ENCODE assay signal across 1 cellular context in the genomic region with DNA sequence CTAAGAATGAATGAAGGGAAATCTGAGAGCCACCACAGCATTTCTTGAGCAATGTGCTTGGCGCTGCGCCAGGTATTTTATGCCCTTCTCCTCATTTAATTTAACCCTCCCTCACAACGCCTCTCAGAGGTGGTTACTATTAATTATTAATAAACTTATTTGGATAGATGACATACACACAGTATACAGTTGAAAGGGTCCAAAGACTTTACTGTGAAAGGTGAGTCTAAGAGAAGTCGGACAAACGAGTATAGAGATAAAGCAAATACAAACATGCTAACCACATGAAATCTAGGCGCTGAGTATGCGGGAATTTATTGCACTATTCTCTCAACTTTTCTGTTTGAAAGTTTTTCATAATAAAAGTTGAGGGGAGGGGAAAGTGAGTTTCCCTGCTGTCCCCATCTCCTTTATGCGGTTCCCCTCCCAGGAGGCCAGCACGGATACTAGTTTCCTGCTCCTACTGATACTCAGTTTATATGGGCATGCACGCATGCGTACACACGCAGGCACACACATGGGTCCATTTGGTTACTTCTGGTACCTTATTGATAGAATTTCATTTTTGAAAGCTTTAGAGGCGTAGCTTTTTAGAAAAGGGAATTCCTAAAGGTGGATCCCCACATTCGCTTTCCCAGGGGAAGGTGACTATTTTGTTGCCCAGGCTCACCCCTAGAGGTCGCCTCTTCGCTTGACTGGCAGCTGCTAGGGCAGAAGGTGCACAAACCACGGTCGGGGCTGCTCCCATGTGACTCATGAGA.
TF ChIP-seq lines count a peak whose summit lies in the region.

No MANE protein-coding gene starts in this region.

TF ChIP-seq in WTC11, 78 proteins besides CTCF, POLR2A, EP300 and RAD21 (continued from another document):
- TF ChIP-seq GTF2I (CRISPR knock-in tag; conservative IDR thresholded peaks at IDR 0.05) = no peak
- TF ChIP-seq, protein P1, sequence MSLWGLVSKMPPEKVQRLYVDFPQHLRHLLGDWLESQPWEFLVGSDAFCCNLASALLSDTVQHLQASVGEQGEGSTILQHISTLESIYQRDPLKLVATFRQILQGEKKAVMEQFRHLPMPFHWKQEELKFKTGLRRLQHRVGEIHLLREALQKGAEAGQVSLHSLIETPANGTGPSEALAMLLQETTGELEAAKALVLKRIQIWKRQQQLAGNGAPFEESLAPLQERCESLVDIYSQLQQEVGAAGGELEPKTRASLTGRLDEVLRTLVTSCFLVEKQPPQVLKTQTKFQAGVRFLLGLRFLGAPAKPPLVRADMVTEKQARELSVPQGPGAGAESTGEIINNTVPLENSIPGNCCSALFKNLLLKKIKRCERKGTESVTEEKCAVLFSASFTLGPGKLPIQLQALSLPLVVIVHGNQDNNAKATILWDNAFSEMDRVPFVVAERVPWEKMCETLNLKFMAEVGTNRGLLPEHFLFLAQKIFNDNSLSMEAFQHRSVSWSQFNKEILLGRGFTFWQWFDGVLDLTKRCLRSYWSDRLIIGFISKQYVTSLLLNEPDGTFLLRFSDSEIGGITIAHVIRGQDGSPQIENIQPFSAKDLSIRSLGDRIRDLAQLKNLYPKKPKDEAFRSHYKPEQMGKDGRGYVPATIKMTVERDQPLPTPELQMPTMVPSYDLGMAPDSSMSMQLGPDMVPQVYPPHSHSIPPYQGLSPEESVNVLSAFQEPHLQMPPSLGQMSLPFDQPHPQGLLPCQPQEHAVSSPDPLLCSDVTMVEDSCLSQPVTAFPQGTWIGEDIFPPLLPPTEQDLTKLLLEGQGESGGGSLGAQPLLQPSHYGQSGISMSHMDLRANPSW (CRISPR knock-in tag; conservative IDR thresholded peaks at IDR 0.05; ENCODE audit: low read depth) = no peak
- TF ChIP-seq, protein P2, sequence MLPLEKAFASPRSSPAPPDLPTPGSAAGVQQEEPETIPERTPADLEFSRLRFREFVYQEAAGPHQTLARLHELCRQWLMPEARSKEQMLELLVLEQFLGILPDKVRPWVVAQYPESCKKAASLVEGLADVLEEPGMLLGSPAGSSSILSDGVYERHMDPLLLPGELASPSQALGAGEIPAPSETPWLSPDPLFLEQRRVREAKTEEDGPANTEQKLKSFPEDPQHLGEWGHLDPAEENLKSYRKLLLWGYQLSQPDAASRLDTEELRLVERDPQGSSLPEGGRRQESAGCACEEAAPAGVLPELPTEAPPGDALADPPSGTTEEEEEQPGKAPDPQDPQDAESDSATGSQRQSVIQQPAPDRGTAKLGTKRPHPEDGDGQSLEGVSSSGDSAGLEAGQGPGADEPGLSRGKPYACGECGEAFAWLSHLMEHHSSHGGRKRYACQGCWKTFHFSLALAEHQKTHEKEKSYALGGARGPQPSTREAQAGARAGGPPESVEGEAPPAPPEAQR (CRISPR knock-in tag; IDR thresholded peaks at IDR 0.05) = no peak
